29 cellular contexts compared by ENCODE assay signal in genomic region chr10:92761576-92761975, GRCh38.
DNase-seq lines count a peak whose midpoint lies in the region; ATAC-seq, FAIRE-seq and TF ChIP-seq lines count a peak whose summit lies in the region.
"Had no signal": no experiment of that assay in that cellular context is flagged by ENCODE, and none has a peak within 500 bp of the region (broad histone marks: within the 10 kb centered on the region; RNA-seq: fewer than 3 reads in every experiment).

No MANE protein-coding gene starts in this region.

- H3K27ac ChIP-seq in A549 (peak overlapping the region; percentile 63 to 68; a peak in 4 of 6 replicates), brain microvascular endothelial cell (no peak overlapping the region)
- H3K27ac ChIP-seq: vagina had no signal

- TF ChIP-seq RAD21 in A549 (conservative IDR thresholded peaks at IDR 0.05 in 1 of 2, IDR thresholded peaks at IDR 0.05 in 1 of 2): no peak

- peaks cover 46% of the 10 kb centered on the region for H3K4me1 ChIP-seq in A549
- H3K4me1 ChIP-seq: vagina had no signal

- peak overlapping the region; percentile 91 for H3K27ac Mint-ChIP-seq in HFFc6
- no peak overlapping the region for H3K27ac Mint-ChIP-seq in activated naive CD4-positive, alpha-beta T cell treated with anti-CD3 and anti-CD28 coated beads, Interleukin-2, amount 50 U/mL, for 72 hours
- H3K27ac Mint-ChIP-seq in stimulated activated effector memory CD8-positive, alpha-beta T cell treated with anti-CD3 and anti-CD28 coated beads, Interleukin-12 subunit alpha, Interleukin-12 subunit beta, amount 100 ng/mL, for 72 hours: no peak overlapping the region
- H3K27ac Mint-ChIP-seq: activated CD4-positive, alpha-beta memory T cell treated with anti-CD3 and anti-CD28 coated beads, Interleukin-2, amount 10 ng/mL, durations not matched to agents 7 days and 5 days; activated naive CD4-positive, alpha-beta T cell treated with anti-CD3 and anti-CD28 coated beads for 36 hours; effector memory CD8-positive, alpha-beta T cell; T-helper 2 cell treated with Interferon-gamma antibody and Interleukin-4, amounts not matched to agents 5 μg/mL and 100 μg/mL, for 36 hours; WTC11 had no signal

- 89% methylated on average over 4 of the region's 4 CpGs for WGBS in A549 (ENCODE audit: missing lambda C conversion rate)

- no peak for TF ChIP-seq CTCF in A549 (IDR thresholded peaks at IDR 0.05)
- TF ChIP-seq CTCF in HFFc6 (IDR thresholded peaks at IDR 0.05): no peak
- no peak for TF ChIP-seq CTCF in brain microvascular endothelial cell (IDR thresholded peaks at IDR 0.05; ENCODE audit: low read depth, low read length, missing control alignments)
- TF ChIP-seq CTCF in foreskin fibroblast (IDR thresholded peaks at IDR 0.05; ENCODE audit: low read depth, low read length): no peak

- no peaks in the 10 kb centered on the region for H3K27me3 ChIP-seq in brain microvascular endothelial cell (replicated peaks)
- H3K27me3 ChIP-seq: vagina had no signal

- no peaks in the 10 kb centered on the region for H3K27me3 Mint-ChIP-seq in HFFc6 (ENCODE audit: insufficient read depth)

- peak overlapping the region; percentile 62; the same call in 1 of the 3 replicates for H3K4me2 ChIP-seq in A549

- CTCF ChIA-PET in A549 (lab: Yijun Ruan, JAX): interaction anchor here (0.6 to 2.9 kb wide), 2 partner anchors 10 to 15 kb away, joined by 3 to 8 read pairs; no protein-coding TSS in a partner anchor

- no peak for TF ChIP-seq EP300 in A549 (IDR thresholded peaks at IDR 0.05)

- H3K9me3 ChIP-seq in A549: no peaks in the 10 kb centered on the region
- H3K9me3 ChIP-seq: vagina had no signal

- peak overlapping the region; percentile 75 for H3K4me3 Mint-ChIP-seq in HFFc6
- no peak overlapping the region for H3K4me3 Mint-ChIP-seq in stimulated activated effector memory CD8-positive, alpha-beta T cell treated with anti-CD3 and anti-CD28 coated beads, Interleukin-12 subunit alpha, Interleukin-12 subunit beta, amount 100 ng/mL, for 72 hours
- H3K4me3 Mint-ChIP-seq: activated CD4-positive, alpha-beta memory T cell treated with anti-CD3 and anti-CD28 coated beads, Interleukin-2, amount 10 ng/mL, durations not matched to agents 7 days and 5 days; activated naive CD4-positive, alpha-beta T cell treated with anti-CD3 and anti-CD28 coated beads for 36 hours; activated T-cell treated with anti-CD3 and anti-CD28 coated beads, Interleukin-2, amount 50 U/mL, for 4 hours; central memory CD8-positive, alpha-beta T cell; effector memory CD8-positive, alpha-beta T cell; T-helper 2 cell treated with Interferon-gamma antibody and Interleukin-4, amounts not matched to agents 5 μg/mL and 100 μg/mL, for 36 hours; WTC11 had no signal

- no peak for FAIRE-seq in A549 (lab: Jason Lieb, UNC)
- FAIRE-seq: GM12891, GM19239, RCC 7860 had no signal

- no peaks in the 10 kb centered on the region for H3K36me3 Mint-ChIP-seq in HFFc6 (ENCODE audit: low read depth)
- no peaks in the 10 kb centered on the region for H3K36me3 Mint-ChIP-seq in activated naive CD4-positive, alpha-beta T cell treated with anti-CD3 and anti-CD28 coated beads, Interleukin-2, amount 50 U/mL, for 72 hours
- H3K36me3 Mint-ChIP-seq in stimulated activated effector memory CD8-positive, alpha-beta T cell treated with anti-CD3 and anti-CD28 coated beads, Interleukin-12 subunit alpha, Interleukin-12 subunit beta, amount 100 ng/mL, for 72 hours: no peaks in the 10 kb centered on the region
- H3K36me3 Mint-ChIP-seq: WTC11 had no signal

- no peak for ATAC-seq in A549
- no peak for ATAC-seq in activated naive CD4-positive, alpha-beta T cell treated with anti-CD3 and anti-CD28 coated beads, Interleukin-2, amount 50 U/mL, for 72 hours
- ATAC-seq in stimulated activated effector memory CD8-positive, alpha-beta T cell treated with anti-CD3 and anti-CD28 coated beads, Interleukin-12 subunit alpha, Interleukin-12 subunit beta, amount 100 ng/mL, for 72 hours: no peak
- ATAC-seq in HG02678 (IDR thresholded peaks at IDR 0.05; ENCODE audit: unreplicated experiment): no peak
- ATAC-seq: activated T-cell treated with anti-CD3 and anti-CD28 coated beads, Interleukin-2, amount 50 U/mL, for 4 hours; effector memory CD8-positive, alpha-beta T cell; SK-N-SH treated with all-trans-retinoic acid at 6 μM for 48 hours; WTC11 had no signal

- H3K4me1 Mint-ChIP-seq in HFFc6 (ENCODE audit: low read depth): peaks cover 44% of the 10 kb centered on the region
- peaks cover 4% of the 10 kb centered on the region for H3K4me1 Mint-ChIP-seq in stimulated activated effector memory CD8-positive, alpha-beta T cell treated with anti-CD3 and anti-CD28 coated beads, Interleukin-12 subunit alpha, Interleukin-12 subunit beta, amount 100 ng/mL, for 72 hours

- no peak overlapping the region for H3K4me3 ChIP-seq in A549
- H3K4me3 ChIP-seq in brain microvascular endothelial cell (ENCODE audit: low read depth, low read length): no peak overlapping the region
- peak overlapping the region; percentile 5 to 34 for H3K4me3 ChIP-seq in foreskin fibroblast (ENCODE audit: low read depth in 1 of 2, low read length in 2 of 2)
- H3K4me3 ChIP-seq: vagina had no signal

- in situ Hi-C loops in brain microvascular endothelial cell (cut with HindIII; ENCODE audit: low pct_ligation_motif_present, low sequenced_read_pairs): no loop called here

- H3K9me3 Mint-ChIP-seq in HFFc6: no peaks in the 10 kb centered on the region
- H3K9me3 Mint-ChIP-seq in activated naive CD4-positive, alpha-beta T cell treated with anti-CD3 and anti-CD28 coated beads, Interleukin-2, amount 50 U/mL, for 72 hours: no peaks in the 10 kb centered on the region
- H3K9me3 Mint-ChIP-seq in stimulated activated effector memory CD8-positive, alpha-beta T cell treated with anti-CD3 and anti-CD28 coated beads, Interleukin-12 subunit alpha, Interleukin-12 subunit beta, amount 100 ng/mL, for 72 hours: no peaks in the 10 kb centered on the region
- H3K9me3 Mint-ChIP-seq: activated CD4-positive, alpha-beta memory T cell treated with anti-CD3 and anti-CD28 coated beads, Interleukin-2, amount 10 ng/mL, durations not matched to agents 7 days and 5 days; activated naive CD4-positive, alpha-beta T cell treated with anti-CD3 and anti-CD28 coated beads for 36 hours; activated T-cell treated with anti-CD3 and anti-CD28 coated beads, Interleukin-2, amount 50 U/mL, for 4 hours; central memory CD8-positive, alpha-beta T cell; effector memory CD8-positive, alpha-beta T cell; T-helper 2 cell treated with Interferon-gamma antibody and Interleukin-4, amounts not matched to agents 5 μg/mL and 100 μg/mL, for 36 hours; WTC11 had no signal

- TF ChIP-seq POLR2A in A549 (IDR thresholded peaks at IDR 0.05; ENCODE audit: low read length): no peak

- no peaks in the 10 kb centered on the region for H3K36me3 ChIP-seq in brain microvascular endothelial cell (replicated peaks)
- H3K36me3 ChIP-seq: vagina had no signal

- DNase-seq in A549 (ENCODE audit: low read depth in 1 of 2, low spot score in 1 of 2) (no peak), HFFc6 (no peak), brain microvascular endothelial cell (peak; percentile 9), foreskin fibroblast (peak in 1 of 2 donors; percentile 20), NCI-H1417 treated with DMSO at 0.1 percent for 48 hours (lab: John Stamatoyannopoulos, UW) (no peak)
- DNase-seq in activated naive CD4-positive, alpha-beta T cell treated with anti-CD3 and anti-CD28 coated beads, Interleukin-2, amount 50 U/mL, for 72 hours (ENCODE audit: low spot score in 2 of 2): no peak
- DNase-seq in stimulated activated effector memory CD8-positive, alpha-beta T cell treated with anti-CD3 and anti-CD28 coated beads, Interleukin-12 subunit alpha, Interleukin-12 subunit beta, amount 100 ng/mL, for 72 hours (ENCODE audit: low spot score in 2 of 2): no peak
- DNase-seq: 8988T; activated CD4-positive, alpha-beta memory T cell treated with anti-CD3 and anti-CD28 coated beads, Interleukin-2, amount 10 ng/mL, durations not matched to agents 7 days and 5 days; activated naive CD4-positive, alpha-beta T cell treated with anti-CD3 and anti-CD28 coated beads for 36 hours; activated T-cell treated with anti-CD3 and anti-CD28 coated beads, Interleukin-2, amount 50 U/mL, for 4 hours; aorta; C1 segment of cervical spinal cord; DMS 273 treated with DMSO at 0.1 percent for 48 hours; effector memory CD8-positive, alpha-beta T cell; NCI-H2029; NCI-H446 treated with DMSO at 0.1 percent for 48 hours; NK-92 treated with Interleukin-12 subunit alpha and Interleukin-12 subunit beta, amount 100 ng/mL, for 24 hours; occipital lobe; stimulated activated CD4-positive, alpha-beta T cell treated with anti-CD3 and anti-CD28 coated beads, Interleukin-12 subunit alpha, Interleukin-12 subunit beta, amount 100 ng/mL, for 4 hours had no signal

- POLR2A ChIA-PET in A549 (lab: Yijun Ruan, JAX): no interaction called here

TF ChIP-seq in A549, 52 proteins besides CTCF, POLR2A, EP300 and RAD21 (continues in another document):
- TF ChIP-seq RFX5 (IDR thresholded peaks at IDR 0.05) (no peak), HOXB5 (CRISPR knock-in tag; IDR thresholded peaks at IDR 0.05) (no peak), POLR2AphosphoS2 (conservative IDR thresholded peaks at IDR 0.05; ENCODE audit: low read length) (no peak), PBX3 (IDR thresholded peaks at IDR 0.05) (no peak), NPAS2 (CRISPR knock-in tag; IDR thresholded peaks at IDR 0.05; ENCODE audit: borderline replicate concordance) (no peak), ZNF302 (CRISPR knock-in tag; IDR thresholded peaks at IDR 0.05) (no peak), HEYL (CRISPR knock-in tag; IDR thresholded peaks at IDR 0.05) (no peak), BHLHE40 (IDR thresholded peaks at IDR 0.05; ENCODE audit: low read depth, low read length) (no peak), MAZ (IDR thresholded peaks at IDR 0.05; ENCODE audit: borderline replicate concordance, low read depth, low read length) (no peak), CBX8 (IDR thresholded peaks at IDR 0.05) (no peak), MAFK (IDR thresholded peaks at IDR 0.05; ENCODE audit: partially characterized antibody) (no peak)

Comparison
In these comparisons a context has a peak if more than half of its experiments do, and no peak if none do; other contexts are left out.
1. H3K4me3 ChIP-seq: peak in foreskin fibroblast (2 of 2); none in A549 (single experiment) and brain microvascular endothelial cell (single experiment).